In the genomic region with DNA sequence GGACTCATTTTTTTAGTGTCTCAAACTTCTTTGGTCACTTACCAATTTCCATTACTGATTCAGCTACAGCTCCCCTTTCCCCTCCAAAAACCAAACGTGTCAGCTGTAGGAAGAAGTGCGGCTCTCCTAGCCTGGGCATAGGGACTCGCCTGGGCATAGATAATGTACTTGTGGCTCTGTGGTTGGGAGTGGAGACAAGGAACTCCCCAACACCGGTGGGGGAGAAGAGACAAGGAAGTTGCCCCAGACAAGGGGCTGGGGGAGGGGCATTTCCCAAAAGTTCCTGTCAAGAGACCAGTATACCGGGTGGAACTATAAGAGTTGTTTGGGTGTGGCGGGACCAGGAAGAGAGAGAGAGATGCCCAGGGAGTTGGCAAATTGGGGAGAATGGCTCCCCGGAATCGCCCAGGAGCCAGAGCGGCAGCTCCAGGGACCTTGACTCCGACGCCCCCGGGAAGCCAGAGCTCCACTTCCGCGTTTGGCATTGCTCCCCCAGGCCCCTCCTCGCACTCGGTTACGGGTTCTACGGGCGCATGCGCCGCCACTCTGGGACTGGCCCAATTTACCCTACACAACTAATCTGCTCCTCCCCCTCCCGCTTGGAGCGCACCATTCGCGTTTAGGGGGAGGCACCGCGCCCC, we compare ENCODE assay signal across 1 cellular context.
TF ChIP-seq lines count a peak whose summit lies in the region.

No MANE protein-coding gene starts in this region.

TF ChIP-seq in SK-N-SH, 30 proteins besides CTCF, POLR2A, EP300 and RAD21 (continued from another document):
- TF ChIP-seq RFX5 (IDR thresholded peaks at IDR 0.05; ENCODE audit: low read length) (no peak), FOXM1 (IDR thresholded peaks at IDR 0.05; ENCODE audit: low read depth) (no peak), TEAD4 (IDR thresholded peaks at IDR 0.05; ENCODE audit: borderline replicate concordance, insufficient read depth) (no peak), JUND (IDR thresholded peaks at IDR 0.05) (no peak), RCOR1 (IDR thresholded peaks at IDR 0.05; ENCODE audit: low read length) (no peak), TCF12 (IDR thresholded peaks at IDR 0.05) (no peak; the same call in 1 of the 2 replicates), FOSL2 (IDR thresholded peaks at IDR 0.05; ENCODE audit: borderline replicate concordance, low read depth) (no peak), ELF1 (IDR thresholded peaks at IDR 0.05) (peak; percentile 97)
- TF ChIP-seq, protein P1, sequence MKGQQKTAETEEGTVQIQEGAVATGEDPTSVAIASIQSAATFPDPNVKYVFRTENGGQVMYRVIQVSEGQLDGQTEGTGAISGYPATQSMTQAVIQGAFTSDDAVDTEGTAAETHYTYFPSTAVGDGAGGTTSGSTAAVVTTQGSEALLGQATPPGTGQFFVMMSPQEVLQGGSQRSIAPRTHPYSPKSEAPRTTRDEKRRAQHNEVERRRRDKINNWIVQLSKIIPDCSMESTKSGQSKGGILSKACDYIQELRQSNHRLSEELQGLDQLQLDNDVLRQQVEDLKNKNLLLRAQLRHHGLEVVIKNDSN (IDR thresholded peaks at IDR 0.05; ENCODE audit: borderline replicate concordance, low read depth) = no peak
- TF ChIP-seq, protein P2, sequence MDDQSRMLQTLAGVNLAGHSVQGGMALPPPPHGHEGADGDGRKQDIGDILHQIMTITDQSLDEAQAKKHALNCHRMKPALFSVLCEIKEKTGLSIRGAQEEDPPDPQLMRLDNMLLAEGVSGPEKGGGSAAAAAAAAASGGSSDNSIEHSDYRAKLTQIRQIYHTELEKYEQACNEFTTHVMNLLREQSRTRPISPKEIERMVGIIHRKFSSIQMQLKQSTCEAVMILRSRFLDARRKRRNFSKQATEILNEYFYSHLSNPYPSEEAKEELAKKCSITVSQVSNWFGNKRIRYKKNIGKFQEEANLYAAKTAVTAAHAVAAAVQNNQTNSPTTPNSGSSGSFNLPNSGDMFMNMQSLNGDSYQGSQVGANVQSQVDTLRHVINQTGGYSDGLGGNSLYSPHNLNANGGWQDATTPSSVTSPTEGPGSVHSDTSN (IDR thresholded peaks at IDR 0.05) = no peak
- TF ChIP-seq, protein P3, sequence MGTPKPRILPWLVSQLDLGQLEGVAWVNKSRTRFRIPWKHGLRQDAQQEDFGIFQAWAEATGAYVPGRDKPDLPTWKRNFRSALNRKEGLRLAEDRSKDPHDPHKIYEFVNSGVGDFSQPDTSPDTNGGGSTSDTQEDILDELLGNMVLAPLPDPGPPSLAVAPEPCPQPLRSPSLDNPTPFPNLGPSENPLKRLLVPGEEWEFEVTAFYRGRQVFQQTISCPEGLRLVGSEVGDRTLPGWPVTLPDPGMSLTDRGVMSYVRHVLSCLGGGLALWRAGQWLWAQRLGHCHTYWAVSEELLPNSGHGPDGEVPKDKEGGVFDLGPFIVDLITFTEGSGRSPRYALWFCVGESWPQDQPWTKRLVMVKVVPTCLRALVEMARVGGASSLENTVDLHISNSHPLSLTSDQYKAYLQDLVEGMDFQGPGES (IDR thresholded peaks at IDR 0.05; ENCODE audit: low read depth, low read length) = 0 out of 2 replicates have a peak, but pooled peaks have one; percentile 26
- TF ChIP-seq, protein P4, sequence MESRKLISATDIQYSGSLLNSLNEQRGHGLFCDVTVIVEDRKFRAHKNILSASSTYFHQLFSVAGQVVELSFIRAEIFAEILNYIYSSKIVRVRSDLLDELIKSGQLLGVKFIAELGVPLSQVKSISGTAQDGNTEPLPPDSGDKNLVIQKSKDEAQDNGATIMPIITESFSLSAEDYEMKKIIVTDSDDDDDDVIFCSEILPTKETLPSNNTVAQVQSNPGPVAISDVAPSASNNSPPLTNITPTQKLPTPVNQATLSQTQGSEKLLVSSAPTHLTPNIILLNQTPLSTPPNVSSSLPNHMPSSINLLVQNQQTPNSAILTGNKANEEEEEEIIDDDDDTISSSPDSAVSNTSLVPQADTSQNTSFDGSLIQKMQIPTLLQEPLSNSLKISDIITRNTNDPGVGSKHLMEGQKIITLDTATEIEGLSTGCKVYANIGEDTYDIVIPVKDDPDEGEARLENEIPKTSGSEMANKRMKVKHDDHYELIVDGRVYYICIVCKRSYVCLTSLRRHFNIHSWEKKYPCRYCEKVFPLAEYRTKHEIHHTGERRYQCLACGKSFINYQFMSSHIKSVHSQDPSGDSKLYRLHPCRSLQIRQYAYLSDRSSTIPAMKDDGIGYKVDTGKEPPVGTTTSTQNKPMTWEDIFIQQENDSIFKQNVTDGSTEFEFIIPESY (IDR thresholded peaks at IDR 0.05; ENCODE audit: borderline replicate concordance, low read depth) = no peak
